In the genomic region with DNA sequence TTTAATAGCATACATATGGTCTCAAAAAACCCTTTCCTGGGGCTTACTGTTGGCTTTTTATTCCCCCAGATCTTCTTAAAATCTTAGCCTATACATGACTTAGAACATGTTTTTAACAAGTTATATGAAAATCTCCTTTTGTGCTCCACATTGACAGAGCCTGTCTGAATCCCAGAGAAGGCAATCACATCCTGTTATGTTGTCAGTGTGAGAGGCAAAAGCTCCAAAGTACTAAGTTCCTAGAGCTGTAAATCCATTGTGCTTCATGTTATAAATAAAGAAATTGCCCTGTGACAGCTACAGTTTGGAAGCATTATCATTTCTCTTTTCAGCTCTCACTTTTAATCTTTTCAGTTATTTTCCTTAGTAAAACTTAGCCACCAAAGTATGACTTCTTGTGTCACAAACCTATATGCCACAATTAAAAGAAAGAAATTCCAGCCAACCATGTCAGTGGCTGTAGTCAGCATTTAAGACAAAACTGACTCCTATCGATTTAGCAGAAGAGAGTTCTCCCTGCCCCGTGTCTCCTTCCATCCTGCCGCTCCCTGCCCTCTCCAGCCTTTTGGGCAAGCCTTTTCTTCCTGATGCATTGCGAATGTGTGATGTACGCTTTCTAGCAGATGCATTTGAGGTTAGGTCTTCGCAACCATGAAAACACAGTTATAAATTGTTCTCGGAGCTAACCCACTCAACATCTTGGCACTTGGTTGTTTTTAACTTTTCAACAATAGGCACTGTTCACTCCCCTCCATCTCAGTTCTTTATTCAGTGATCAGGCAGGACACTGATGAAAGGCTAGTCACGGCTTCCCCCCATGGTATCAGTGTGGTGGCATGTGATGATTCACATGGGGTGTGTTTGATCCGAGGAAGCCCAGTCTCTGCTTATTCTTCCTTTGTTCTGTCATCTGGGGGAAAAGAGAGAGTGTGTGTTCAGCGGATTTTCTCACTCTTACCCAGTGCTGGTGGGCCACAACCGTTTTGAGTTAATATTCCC, we compare ENCODE assay signal across 14 cellular contexts.
A peak's percentile ranks its signal among the peaks of the same experiment; 100 is the strongest.
DNase-seq lines count a peak whose midpoint lies in the region; ATAC-seq and TF ChIP-seq lines count a peak whose summit lies in the region.
"Had no signal": no experiment of that assay in that cellular context is flagged by ENCODE, and none has a peak within 500 bp of the region (broad histone marks: within the 10 kb centered on the region; RNA-seq: fewer than 3 reads in every experiment).

No MANE protein-coding gene starts in this region.

- H2AFZ ChIP-seq in neuronal stem cell (ENCODE audit: low read length) = peak overlapping the region; percentile 91
- H2AFZ ChIP-seq: PC-9 had no signal

- no peak overlapping the region for H3K9ac ChIP-seq in neuronal stem cell (ENCODE audit: low read depth, low read length, poor library complexity)

- H3K9me3 ChIP-seq in neuronal stem cell (replicated peaks in 1 of 2; ENCODE audit: control insufficient read depth in 2 of 2, insufficient read depth in 1 of 2, low read depth in 1 of 2, low read length in 2 of 2) (no peaks in the 10 kb centered on the region), gastrocnemius medialis (no peaks in the 10 kb centered on the region), stomach (peaks cover 0 to 8% (median 0%) of the 10 kb centered on the region in 4 donors), adrenal gland (replicated peaks in 1 of 3) (no peaks in the 10 kb centered on the region)
- H3K9me3 ChIP-seq: thoracic aorta had no signal

- H3K79me1 ChIP-seq in neuronal stem cell (ENCODE audit: low read depth, low read length) = no peaks in the 10 kb centered on the region

- no peak overlapping the region for H3K23ac ChIP-seq in neuronal stem cell (ENCODE audit: low read depth, low read length, poor library complexity)

- no peak overlapping the region for H3K27ac ChIP-seq in neuronal stem cell (replicated peaks; ENCODE audit: low read length)
- H3K27ac ChIP-seq in gastrocnemius medialis = no peak overlapping the region
- H3K27ac ChIP-seq in stomach = no peak overlapping the region
- H3K27ac ChIP-seq in adrenal gland = no peak overlapping the region
- H3K27ac ChIP-seq: PC-9, thoracic aorta, WERI-Rb-1 had no signal

- H4K8ac ChIP-seq in neuronal stem cell (ENCODE audit: low read depth, low read length) = no peak overlapping the region

- H3K18ac ChIP-seq in neuronal stem cell (ENCODE audit: low read length) = no peak overlapping the region

- DNase-seq in Daoy (ENCODE audit: low read depth) (peak; percentile 81), SK-MEL-5 (ENCODE audit: low read depth, low spot score) (peak; percentile 97), fibroblast of mammary gland (ENCODE audit: low read depth) (peak; percentile 56), neuronal stem cell (ENCODE audit: low spot score) (no peak), gastrocnemius medialis (no peak), stomach (no peak), adrenal gland (no peak)
- DNase-seq in stimulated activated naive CD4-positive, alpha-beta T cell (lab: John Stamatoyannopoulos, UW) = no peak
- DNase-seq: activated effector memory CD4-positive, alpha-beta T cell treated with Interleukin-2 at 50 U/mL for 16 hours; CD4-positive, CD25-positive, alpha-beta regulatory T cell; NCI-H1417; PC-9; WERI-Rb-1 had no signal

- H4K91ac ChIP-seq in neuronal stem cell (ENCODE audit: low read depth, low read length, poor library complexity) = no peak overlapping the region

- no peak overlapping the region for H3K4me2 ChIP-seq in neuronal stem cell (ENCODE audit: insufficient read depth, low read length, poor library complexity, severe bottlenecking)
- H3K4me2 ChIP-seq: PC-9 had no signal

- H3K4me1 ChIP-seq in neuronal stem cell (ENCODE audit: control insufficient read depth in 2 of 2, insufficient read depth in 1 of 2, low read depth in 1 of 2, low read length in 2 of 2) = peaks cover 5 to 39% of the 10 kb centered on the region in 2 donors
- H3K4me1 ChIP-seq in gastrocnemius medialis = no peaks in the 10 kb centered on the region
- no peaks in the 10 kb centered on the region for H3K4me1 ChIP-seq in stomach
- H3K4me1 ChIP-seq in adrenal gland (replicated peaks in 1 of 2) = no peaks in the 10 kb centered on the region

- no peak overlapping the region for H2AK5ac ChIP-seq in neuronal stem cell (ENCODE audit: low read depth, low read length)

- H3K4ac ChIP-seq in neuronal stem cell (ENCODE audit: low read length) = no peak overlapping the region

- ATAC-seq in gastrocnemius medialis = no peak

- TF ChIP-seq POLR2A in gastrocnemius medialis (IDR thresholded peaks at IDR 0.05) (no peak), stomach (IDR thresholded peaks at IDR 0.05) (no peak), adrenal gland (IDR thresholded peaks at IDR 0.05) (no peak)

- WGBS in neuronal stem cell (ENCODE audit: extremely low coverage in 2 of 2, insufficient read length in 2 of 2, insufficient replicate concordance in 1 of 2), 2 donors = no CpG with 5 or more reads among the region's 11 CpGs
- 84 to 90% (median 86%) methylated on average over 11 of the region's 11 CpGs for WGBS in stomach, 5 donors
- 85 to 89% (median 87%) methylated on average over 11 of the region's 11 CpGs for WGBS in adrenal gland, 4 donors

- H2BK120ac ChIP-seq in neuronal stem cell (ENCODE audit: low read depth, low read length) = no peak overlapping the region

- in situ Hi-C loops in SK-MEL-5 (cut with HindIII; ENCODE audit: low pct_unique_long_range_greater_than_20kb, low sequenced_read_pairs) = no loop called here
- in situ Hi-C loops in gastrocnemius medialis (cut with MboI; ENCODE audit: low sequenced_read_pairs in 4 of 4) = no loop called here

- H3K4me3 ChIP-seq in fibroblast of mammary gland (ENCODE audit: control insufficient read depth, low read depth, low read length) = no peak overlapping the region
- peak overlapping the region in 1 of 2 donors; percentile 19 for H3K4me3 ChIP-seq in neuronal stem cell (ENCODE audit: low read length in 2 of 2)
- H3K4me3 ChIP-seq in gastrocnemius medialis = no peak overlapping the region
- H3K4me3 ChIP-seq in stomach = no peak overlapping the region
- no peak overlapping the region for H3K4me3 ChIP-seq in adrenal gland
- H3K4me3 ChIP-seq: PC-9, thoracic aorta had no signal

- no peak overlapping the region for H3K14ac ChIP-seq in neuronal stem cell (ENCODE audit: low read length)

- intact Hi-C loops in gastrocnemius medialis (cut with DNase I; ENCODE audit: low total_unique reads) (no loop called here), stomach (cut with DNase I; ENCODE audit: low total_unique reads) (no loop called here), adrenal gland (cut with DNase I) (no loop called here)

- H3K27me3 ChIP-seq in neuronal stem cell (ENCODE audit: control insufficient read depth in 3 of 3, insufficient read depth in 3 of 3, low read depth in 1 of 3, low read length in 3 of 3) (no peaks in the 10 kb centered on the region), gastrocnemius medialis (no peaks in the 10 kb centered on the region), stomach (no peaks in the 10 kb centered on the region), adrenal gland (no peaks in the 10 kb centered on the region)

- no peak overlapping the region for H2BK5ac ChIP-seq in neuronal stem cell (ENCODE audit: low read length)

- no peak for TF ChIP-seq EP300 in stomach (IDR thresholded peaks at IDR 0.05)

- TF ChIP-seq CTCF in fibroblast of mammary gland (conservative IDR thresholded peaks at IDR 0.05; ENCODE audit: control insufficient read depth, insufficient read depth, low read depth, low read length) = no peak
- TF ChIP-seq CTCF in gastrocnemius medialis (IDR thresholded peaks at IDR 0.05 in 4 of 5, conservative IDR thresholded peaks at IDR 0.05 in 1 of 5) = no peak
- TF ChIP-seq CTCF in stomach (IDR thresholded peaks at IDR 0.05) = no peak
- TF ChIP-seq CTCF in adrenal gland (IDR thresholded peaks at IDR 0.05) = no peak

- no peak overlapping the region for H2BK15ac ChIP-seq in neuronal stem cell (ENCODE audit: low read length)

- H2BK12ac ChIP-seq in neuronal stem cell (ENCODE audit: low read length) = no peak overlapping the region

- H3K36me3 ChIP-seq in neuronal stem cell (replicated peaks in 1 of 2; ENCODE audit: control insufficient read depth in 2 of 2, insufficient read depth in 2 of 2, low read length in 2 of 2) = no peaks in the 10 kb centered on the region
- H3K36me3 ChIP-seq in gastrocnemius medialis = peaks cover 0 to 8% of the 10 kb centered on the region in 2 donors
- peaks cover 0 to 28% (median 20%) of the 10 kb centered on the region in 4 donors for H3K36me3 ChIP-seq in stomach
- H3K36me3 ChIP-seq in adrenal gland (replicated peaks in 1 of 2) = peaks cover 0 to 6% of the 10 kb centered on the region in 2 donors
- H3K36me3 ChIP-seq: thoracic aorta, WERI-Rb-1 had no signal

Comparison
In these comparisons a context has a peak if more than half of its experiments do, and no peak if none do; other contexts are left out.
1. DNase-seq: peak in Daoy (single experiment), SK-MEL-5 (single experiment) and fibroblast of mammary gland (single experiment); none in neuronal stem cell (single experiment), stimulated activated naive CD4-positive, alpha-beta T cell (0 of 6), gastrocnemius medialis (0 of 2), stomach (single experiment) and adrenal gland (0 of 7).